14 cellular contexts compared by ENCODE assay signal in genomic region chr15:80849308-80849707, GRCh38.
A peak's percentile ranks its signal among the peaks of the same experiment; 100 is the strongest.
DNase-seq lines count a peak whose midpoint lies in the region; ATAC-seq, FAIRE-seq and TF ChIP-seq lines count a peak whose summit lies in the region.
"Had no signal": no experiment of that assay in that cellular context is flagged by ENCODE, and none has a peak within 500 bp of the region (broad histone marks: within the 10 kb centered on the region; RNA-seq: fewer than 3 reads in every experiment).

No MANE protein-coding gene starts in this region.

- intact Hi-C loops in adrenal gland (cut with DNase I), result no loop called here
- intact Hi-C loops in kidney (cut with DNase I), result no loop called here
- intact Hi-C loops in naive thymus-derived CD4-positive, alpha-beta T cell (cut with micrococcal nuclease), result no loop called here

- in situ Hi-C loops in ACHN (cut with HindIII; ENCODE audit: low pct_ligation_motif_present, low pct_unique_long_range_greater_than_20kb, low sequenced_read_pairs), result no loop called here

- no peak overlapping the region for H3K4me3 ChIP-seq in adrenal gland
- no peak overlapping the region for H3K4me3 ChIP-seq in kidney (ENCODE audit: low read length in 2 of 2)
- H3K4me3 ChIP-seq in naive thymus-derived CD4-positive, alpha-beta T cell (ENCODE audit: low read length), result no peak overlapping the region

- H3K4me1 Mint-ChIP-seq in HFFc6 (ENCODE audit: low read depth) (peaks cover 29% of the 10 kb centered on the region), endothelial cell (ENCODE audit: unreplicated experiment) (peaks cover 5% of the 10 kb centered on the region)
- H3K4me1 Mint-ChIP-seq in naive thymus-derived CD4-positive, alpha-beta T cell, result peaks cover 0 to 5% (median 3%) of the 10 kb centered on the region in 7 donors

- H3K36me3 Mint-ChIP-seq in HFFc6 (ENCODE audit: low read depth), result peaks cover 11% of the 10 kb centered on the region; the same call in 1 of the 2 replicates
- no peaks in the 10 kb centered on the region for H3K36me3 Mint-ChIP-seq in naive thymus-derived CD4-positive, alpha-beta T cell
- no peaks in the 10 kb centered on the region for H3K36me3 Mint-ChIP-seq in endothelial cell (ENCODE audit: low read depth, unreplicated experiment)

- POLR2A ChIA-PET in naive thymus-derived CD4-positive, alpha-beta T cell (lab: Charles Lee), result no interaction called here

- ATAC-seq in naive thymus-derived CD4-positive, alpha-beta T cell, result no peak
- no peak for ATAC-seq in HG03457 (IDR thresholded peaks at IDR 0.05; ENCODE audit: unreplicated experiment)

- WGBS in adrenal gland, 4 donors, result 54 to 73% (median 59%) methylated on average over 8 of the region's 8 CpGs

- H3K27me3 ChIP-seq in adrenal gland, result peaks cover 5% of the 10 kb centered on the region
- no peaks in the 10 kb centered on the region for H3K27me3 ChIP-seq in naive thymus-derived CD4-positive, alpha-beta T cell (ENCODE audit: control insufficient read depth in 2 of 2, insufficient read depth in 2 of 2, low read length in 2 of 2)

- CTCF ChIA-PET in naive thymus-derived CD4-positive, alpha-beta T cell (lab: Charles Lee), result no interaction called here

- no peaks in the 10 kb centered on the region; the same call in 1 of the 2 replicates for H3K9me3 Mint-ChIP-seq in HFFc6
- peaks cover 0 to 6% (median 0%) of the 10 kb centered on the region in 11 donors for H3K9me3 Mint-ChIP-seq in naive thymus-derived CD4-positive, alpha-beta T cell
- no peaks in the 10 kb centered on the region for H3K9me3 Mint-ChIP-seq in endothelial cell (ENCODE audit: unreplicated experiment)

- H3K27ac Mint-ChIP-seq in HFFc6, result peak overlapping the region; percentile 4; the same call in 1 of the 2 replicates
- no peak overlapping the region for H3K27ac Mint-ChIP-seq in naive thymus-derived CD4-positive, alpha-beta T cell
- no peak overlapping the region for H3K27ac Mint-ChIP-seq in endothelial cell (ENCODE audit: unreplicated experiment)

- H3K4me1 ChIP-seq in adrenal gland (replicated peaks in 1 of 2) (no peaks in the 10 kb centered on the region), kidney (ENCODE audit: control insufficient read depth in 1 of 2, insufficient read depth in 1 of 2, low read depth in 1 of 2, low read length in 2 of 2) (no peaks in the 10 kb centered on the region)
- H3K4me1 ChIP-seq in naive thymus-derived CD4-positive, alpha-beta T cell (ENCODE audit: control insufficient read depth in 2 of 2, insufficient read depth in 2 of 2, low read length in 2 of 2), result no peaks in the 10 kb centered on the region

- H3K27me3 Mint-ChIP-seq in HFFc6 (ENCODE audit: insufficient read depth), result peaks cover 40% of the 10 kb centered on the region
- H3K27me3 Mint-ChIP-seq in naive thymus-derived CD4-positive, alpha-beta T cell, result peaks cover 8 to 20% (median 10%) of the 10 kb centered on the region in 5 donors
- H3K27me3 Mint-ChIP-seq in endothelial cell (ENCODE audit: unreplicated experiment), result peaks cover 7% of the 10 kb centered on the region

- TF ChIP-seq CTCF in HFFc6 (IDR thresholded peaks at IDR 0.05), result no peak
- no peak for TF ChIP-seq CTCF in adrenal gland (IDR thresholded peaks at IDR 0.05)
- no peak for TF ChIP-seq CTCF in kidney (IDR thresholded peaks at IDR 0.05; ENCODE audit: borderline replicate concordance, extremely low read depth, insufficient read depth)
- no peak for TF ChIP-seq CTCF in endothelial cell (IDR thresholded peaks at IDR 0.05; ENCODE audit: unreplicated experiment)

- TF ChIP-seq POLR2A in adrenal gland (IDR thresholded peaks at IDR 0.05), result no peak

- FAIRE-seq in kidney (lab: Jason Lieb, UNC), result no peak
- FAIRE-seq: GM18507 had no signal

- no peak overlapping the region for H3K9ac ChIP-seq in kidney (ENCODE audit: low read length in 2 of 2)

- H3K4me3 Mint-ChIP-seq in HFFc6 (no peak overlapping the region), endothelial cell (ENCODE audit: unreplicated experiment) (no peak overlapping the region)
- no peak overlapping the region for H3K4me3 Mint-ChIP-seq in naive thymus-derived CD4-positive, alpha-beta T cell

- H3K36me3 ChIP-seq in adrenal gland (replicated peaks in 1 of 2) (no peaks in the 10 kb centered on the region), kidney (ENCODE audit: control insufficient read depth in 1 of 2, insufficient read depth in 2 of 2, low read length in 2 of 2) (no peaks in the 10 kb centered on the region)
- no peaks in the 10 kb centered on the region for H3K36me3 ChIP-seq in naive thymus-derived CD4-positive, alpha-beta T cell (ENCODE audit: control insufficient read depth in 2 of 3, insufficient read depth in 3 of 3, low read length in 3 of 3)

- H3K27ac ChIP-seq in adrenal gland (no peak overlapping the region), kidney (ENCODE audit: low read depth in 2 of 2, low read length in 2 of 2) (no peak overlapping the region)
- H3K27ac ChIP-seq in naive thymus-derived CD4-positive, alpha-beta T cell (ENCODE audit: low read depth, low read length), result no peak overlapping the region
- H3K27ac ChIP-seq: C4-2B, VCaP had no signal

- DNase-seq in ACHN (peak; percentile 91), HFFc6 (peak; percentile 87), adrenal gland (peak in 5 of 7 donors; percentile 20 to 43 (median 28)), kidney (peak; percentile 72), pons (ENCODE audit: low spot score) (no peak), endothelial cell (ENCODE audit: low spot score) (no peak)
- no peak for DNase-seq in naive thymus-derived CD4-positive, alpha-beta T cell
- DNase-seq: activated effector memory CD4-positive, alpha-beta T cell treated with anti-CD3 and anti-CD28 coated beads, Interleukin-2, amount 50 U/mL, for 16 hours; NCI-H748 treated with DMSO at 0.1 percent for 48 hours; stimulated activated CD4-positive, alpha-beta T cell treated with anti-CD3 and anti-CD28 coated beads, Interleukin-1b, Interleukin-23, amount 100 ng/mL, for 48 hours had no signal

- H3K9me3 ChIP-seq in adrenal gland (replicated peaks in 1 of 3), result no peaks in the 10 kb centered on the region
- H3K9me3 ChIP-seq in kidney (ENCODE audit: control insufficient read depth in 1 of 2, low read length in 2 of 2), result no peaks in the 10 kb centered on the region
- H3K9me3 ChIP-seq in naive thymus-derived CD4-positive, alpha-beta T cell (ENCODE audit: control insufficient read depth in 2 of 3, low read length in 3 of 3), result no peaks in the 10 kb centered on the region

Comparison
In these comparisons a context has a peak if more than half of its experiments do, and no peak if none do; other contexts are left out.
1. DNase-seq: peak in ACHN (single experiment), HFFc6 (single experiment), adrenal gland (5 of 7) and kidney (single experiment); none in naive thymus-derived CD4-positive, alpha-beta T cell (0 of 9), pons (single experiment) and endothelial cell (single experiment).